In genomic region chr2:156476516-156477206, GRCh38 we compare ENCODE assay signal across 8 cellular contexts. TPM values are rescaled to one million over a fixed set of nuclear protein-coding genes. Genes with fewer than 3 reads are reported as not detected.
DNase-seq lines count a peak whose midpoint lies in the region; ATAC-seq lines count a peak whose summit lies in the region.

No MANE protein-coding gene starts in this region.

- ATAC-seq in GM18517 (IDR thresholded peaks at IDR 0.05; ENCODE audit: unreplicated experiment): peak; percentile 75
- peak; percentile 74 for ATAC-seq in HG02642 (IDR thresholded peaks at IDR 0.05; ENCODE audit: poor library complexity, unreplicated experiment)

- DNase-seq in RPMI7951 (ENCODE audit: low read depth): peak; percentile 80
- DNase-seq in glomerular visceral epithelial cell (ENCODE audit: extremely low spot score): peak; percentile 74
- DNase-seq in retina: no peak
- DNase-seq in activated CD8-positive, alpha-beta memory T cell treated with anti-CD3 and anti-CD28 coated beads for 24 hours: no peak
- no peak for DNase-seq in NCI-H2227 (lab: John Stamatoyannopoulos, UW; ENCODE audit: unreplicated experiment)
- no peak for DNase-seq in NCI-H1436 (lab: John Stamatoyannopoulos, UW)

RNA-seq across cellular contexts. Expression of gene GPD2, which starts 40.5 kb away (rescaled TPM):
- total RNA-seq in RPMI7951 (2014; rRNA removed; shearing (Covaris generic)): 95.2 and 103 TPM in 2 replicates

Comparison
In these comparisons a context has a peak if more than half of its experiments do, and no peak if none do; other contexts are left out.
1. DNase-seq: peak in RPMI7951 (single experiment) and glomerular visceral epithelial cell (single experiment); none in retina (single experiment), activated CD8-positive, alpha-beta memory T cell treated with anti-CD3 and anti-CD28 coated beads for 24 hours (single experiment), NCI-H2227 (single experiment) and NCI-H1436 (single experiment).